8 cellular contexts compared by ENCODE assay signal in the genomic region with DNA sequence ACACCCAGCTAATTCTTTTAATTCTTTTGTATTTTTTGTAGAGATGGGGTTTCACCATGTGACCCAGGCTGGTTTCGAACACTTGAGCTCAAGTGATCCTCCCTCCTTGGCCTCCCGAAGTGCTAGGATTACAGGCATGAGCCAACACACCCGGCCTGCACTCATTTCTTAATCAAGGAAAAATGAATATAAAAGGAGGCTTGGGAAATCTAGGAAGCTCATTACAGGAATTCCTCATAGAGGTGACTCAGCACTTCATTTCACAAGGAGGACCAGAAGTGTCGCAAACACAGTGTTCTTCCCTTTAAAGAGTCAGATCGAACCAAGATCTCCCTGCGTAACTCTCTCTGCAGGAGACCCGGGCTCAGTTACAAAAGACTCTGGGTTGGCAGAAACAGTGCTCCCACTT. TPM values are rescaled to one million over a fixed set of nuclear protein-coding genes. Genes with fewer than 3 reads are reported as not detected.
DNase-seq lines count a peak whose midpoint lies in the region; ATAC-seq and TF ChIP-seq lines count a peak whose summit lies in the region.

No MANE protein-coding gene starts in this region.

- H3K9me2 ChIP-seq in GM23338 (ENCODE audit: insufficient read depth) = no peaks in the 10 kb centered on the region

- H3F3A ChIP-seq in GM23338 (replicated peaks; ENCODE audit: low read depth) (no peaks in the 10 kb centered on the region), neural progenitor cell (ENCODE audit: low read depth) (no peaks in the 10 kb centered on the region)

- H3K4me1 ChIP-seq in GM23338 (ENCODE audit: insufficient read depth) (no peaks in the 10 kb centered on the region), RWPE2 (ENCODE audit: insufficient read depth, poor library complexity, severe bottlenecking) (peaks cover 21% of the 10 kb centered on the region), gastroesophageal sphincter (peaks cover 0 to 32% (median 3%) of the 10 kb centered on the region in 3 donors), neural progenitor cell (no peaks in the 10 kb centered on the region)

- WGBS in gastroesophageal sphincter (ENCODE audit: low coverage in 1 of 2), 2 donors = 31 to 64% methylated on average over 6 to 7 of the region's 7 CpGs

- no peak overlapping the region for H3K4me3 Mint-ChIP-seq in GM23338
- H3K4me3 Mint-ChIP-seq in neural progenitor cell = no peak overlapping the region

- no peak for TF ChIP-seq POLR2A in gastroesophageal sphincter (IDR thresholded peaks at IDR 0.05)

- no peaks in the 10 kb centered on the region for H3K9me3 Mint-ChIP-seq in GM23338
- H3K9me3 Mint-ChIP-seq in neural progenitor cell = peaks cover 6% of the 10 kb centered on the region

- H3K36me3 ChIP-seq in GM23338 (ENCODE audit: insufficient read depth) (no peaks in the 10 kb centered on the region), RWPE2 (ENCODE audit: low read depth) (no peaks in the 10 kb centered on the region), gastroesophageal sphincter (no peaks in the 10 kb centered on the region), neural progenitor cell (no peaks in the 10 kb centered on the region)

- H4K20me1 ChIP-seq in GM23338 (replicated peaks; ENCODE audit: insufficient read depth) (no peaks in the 10 kb centered on the region), neural progenitor cell (ENCODE audit: low read depth) (no peaks in the 10 kb centered on the region)

- peaks cover 1% of the 10 kb centered on the region; the same call in 2 of the 3 replicates for H3K4me1 Mint-ChIP-seq in GM23338
- H3K4me1 Mint-ChIP-seq in neural progenitor cell = peaks cover 1% of the 10 kb centered on the region

- TF ChIP-seq CTCF in GM23338 (conservative IDR thresholded peaks at IDR 0.05; ENCODE audit: low read depth in 2 of 2) = no peak
- no peak for TF ChIP-seq CTCF in RWPE2 (IDR thresholded peaks at IDR 0.05; ENCODE audit: poor library complexity, severe bottlenecking)
- no peak for TF ChIP-seq CTCF in gastroesophageal sphincter (IDR thresholded peaks at IDR 0.05)
- no peak for TF ChIP-seq CTCF in neural progenitor cell (IDR thresholded peaks at IDR 0.05)

- H3K27ac Mint-ChIP-seq in GM23338 = no peak overlapping the region
- no peak overlapping the region for H3K27ac Mint-ChIP-seq in neural progenitor cell

- ATAC-seq in GM23338 (no peak), RWPE2 (ENCODE audit: low read depth) (peak; percentile 57), gastroesophageal sphincter (peak; percentile 93), HG02852 (IDR thresholded peaks at IDR 0.05; ENCODE audit: unreplicated experiment) (no peak)

- H2AFZ ChIP-seq in GM23338 = peak overlapping the region; percentile 80; the same call in 1 of the 2 replicates
- H2AFZ ChIP-seq in neural progenitor cell (replicated peaks) = no peak overlapping the region

- no peak for TF ChIP-seq EP300 in gastroesophageal sphincter (IDR thresholded peaks at IDR 0.05)

- peaks cover 5% of the 10 kb centered on the region for H3K27me3 Mint-ChIP-seq in GM23338 (ENCODE audit: insufficient read depth, low read depth, poor library complexity)
- H3K27me3 Mint-ChIP-seq in neural progenitor cell (ENCODE audit: insufficient read depth, low read depth) = peaks cover 2% of the 10 kb centered on the region

- no peak overlapping the region; the same call in 1 of the 2 replicates for H3K27ac ChIP-seq in GM23338 (ENCODE audit: low read depth)
- H3K27ac ChIP-seq in RWPE2 (ENCODE audit: poor library complexity, severe bottlenecking) = peak overlapping the region; percentile 65
- peak overlapping the region in 3 of 4 donors; percentile 41 to 56 (median 52) for H3K27ac ChIP-seq in gastroesophageal sphincter
- H3K27ac ChIP-seq in skin epidermis = peak overlapping the region in 14 of 21 experiments; percentile 21 to 73 (median 55)
- H3K27ac ChIP-seq in neural progenitor cell = no peak overlapping the region

- no peak overlapping the region for H3K4me2 ChIP-seq in GM23338
- no peak overlapping the region for H3K4me2 ChIP-seq in neural progenitor cell

- DNase-seq in GM23338 (ENCODE audit: low spot score) (no peak), RWPE2 (ENCODE audit: low spot score) (no peak), NCI-H1105 treated with DMSO at 0.1 percent for 48 hours (lab: John Stamatoyannopoulos, UW) (no peak), neural progenitor cell (ENCODE audit: low spot score) (no peak)
- no peak for DNase-seq in NK-92 treated with Interleukin-12 subunit alpha and Interleukin-12 subunit beta, amount 100 ng/mL, for 24 hours (lab: John Stamatoyannopoulos, UW)

- H3K9me3 ChIP-seq in RWPE2 (ENCODE audit: severe bottlenecking) = no peaks in the 10 kb centered on the region
- H3K9me3 ChIP-seq in gastroesophageal sphincter = peaks cover 0 to 9% (median 0%) of the 10 kb centered on the region in 3 donors
- no peaks in the 10 kb centered on the region for H3K9me3 ChIP-seq in neural progenitor cell (ENCODE audit: low read depth)

- H3K9ac ChIP-seq in neural progenitor cell = no peak overlapping the region

- H3K27me3 ChIP-seq in GM23338 (ENCODE audit: insufficient read depth) (no peaks in the 10 kb centered on the region), RWPE2 (ENCODE audit: insufficient read depth, poor library complexity, severe bottlenecking) (no peaks in the 10 kb centered on the region), gastroesophageal sphincter (no peaks in the 10 kb centered on the region), neural progenitor cell (no peaks in the 10 kb centered on the region)

- H3K79me2 ChIP-seq in GM23338 (replicated peaks; ENCODE audit: insufficient read depth) (no peaks in the 10 kb centered on the region), neural progenitor cell (ENCODE audit: low read depth) (no peaks in the 10 kb centered on the region)

- H3K4me3 ChIP-seq in GM23338 (no peak overlapping the region), RWPE2 (ENCODE audit: severe bottlenecking) (no peak overlapping the region), gastroesophageal sphincter (no peak overlapping the region), skin epidermis (no peak overlapping the region), neural progenitor cell (no peak overlapping the region)

- H3K36me3 Mint-ChIP-seq in GM23338 (ENCODE audit: low read depth) (no peaks in the 10 kb centered on the region), neural progenitor cell (no peaks in the 10 kb centered on the region)

TF ChIP-seq in GM23338, 12 proteins besides CTCF, POLR2A, EP300 and RAD21 (continues in another document):
- TF ChIP-seq ETS1 (IDR thresholded peaks at IDR 0.05) = no peak
- TF ChIP-seq NANOG (IDR thresholded peaks at IDR 0.05; ENCODE audit: borderline replicate concordance) = no peak
- TF ChIP-seq EZH2phosphoT487 (IDR thresholded peaks at IDR 0.05; ENCODE audit: unreplicated experiment) = no peak
- TF ChIP-seq POLR2AphosphoS5 (IDR thresholded peaks at IDR 0.05; ENCODE audit: low read depth) = no peak
- no peak for TF ChIP-seq CREB1 (CRISPR knock-in tag; IDR thresholded peaks at IDR 0.05; ENCODE audit: low read depth)
- TF ChIP-seq ZNF331 (CRISPR knock-in tag; IDR thresholded peaks at IDR 0.05; ENCODE audit: low read depth) = no peak
- no peak for TF ChIP-seq JUNB (IDR thresholded peaks at IDR 0.05; ENCODE audit: unreplicated experiment)

RNA-seq across cellular contexts. Expression of gene NFKBIA, which starts 30.3 kb away (rescaled TPM):
- 25.7 and 41.3 TPM in 2 replicates for total RNA-seq in GM23338 (2014; rRNA removed; shearing (Covaris generic))
- 33.4 and 33.7 TPM in 2 replicates for polyA plus RNA-seq in GM23338 (2016; fragmentation: Nextera tagmentation; extraction: Ambion mirVana)
- total RNA-seq in gastroesophageal sphincter = 100 to 1,000 TPM; 285 to 493 (median 341) TPM
- total RNA-seq in neural progenitor cell (ENCODE audit: low replicate concordance) = 26.4 and 31.6 TPM in 2 replicates

Comparison
In these comparisons a context has a peak if more than half of its experiments do, and no peak if none do; other contexts are left out.
1. ATAC-seq: peak in RWPE2 (single experiment) and gastroesophageal sphincter (single experiment); none in GM23338 (single experiment) and HG02852 (single experiment).
2. H3K27ac ChIP-seq: peak in RWPE2 (single experiment), gastroesophageal sphincter (3 of 4) and skin epidermis (14 of 21); none in GM23338 (single experiment) and neural progenitor cell (single experiment).